Comparison of ENCODE assay signal across 14 cellular contexts in genomic region chr15:70428211-70428822, GRCh38.
"Had no signal": no experiment of that assay in that cellular context is flagged by ENCODE, and none has a peak within 500 bp of the region (broad histone marks: within the 10 kb centered on the region; RNA-seq: fewer than 3 reads in every experiment).

No MANE protein-coding gene starts in this region.

- H3K27me3 ChIP-seq: hepatocyte, thyroid gland had no signal

- H3K4me1 ChIP-seq: suprapubic skin, thyroid gland had no signal

- H3K79me2 ChIP-seq: hepatocyte had no signal

- H3K4me3 ChIP-seq: dorsolateral prefrontal cortex, hepatocyte, suprapubic skin, thyroid gland had no signal

- H3K36me3 ChIP-seq: suprapubic skin, thyroid gland had no signal

- DNase-seq: cortex of kidney; dorsolateral prefrontal cortex; effector CD8-positive, alpha-beta T cell; foreskin melanocyte; head of caudate nucleus; kidney glomerular epithelial cell; naive thymus-derived CD4-positive, alpha-beta T cell; posterior cingulate gyrus; small intestine; stimulated activated CD4-positive, alpha-beta T cell treated with anti-CD3 and anti-CD28 coated beads, Interleukin-12 subunit alpha, Interleukin-12 subunit beta, amount 100 ng/mL, for 4 hours; stimulated activated naive CD8-positive, alpha-beta T cell treated with anti-CD3 and anti-CD28 coated beads, Interleukin-15, Interleukin-2, amounts not matched to agents 100 U/mL and 50 U/mL, for 24 hours; thyroid gland had no signal

- H3K9me3 ChIP-seq: suprapubic skin, thyroid gland had no signal

- H3K4me2 ChIP-seq: hepatocyte had no signal

- H2AFZ ChIP-seq: hepatocyte had no signal

- H3K27ac ChIP-seq: dorsolateral prefrontal cortex, hepatocyte, suprapubic skin, thyroid gland had no signal
